ENCODE assay signal across 9 cellular contexts in the genomic region with DNA sequence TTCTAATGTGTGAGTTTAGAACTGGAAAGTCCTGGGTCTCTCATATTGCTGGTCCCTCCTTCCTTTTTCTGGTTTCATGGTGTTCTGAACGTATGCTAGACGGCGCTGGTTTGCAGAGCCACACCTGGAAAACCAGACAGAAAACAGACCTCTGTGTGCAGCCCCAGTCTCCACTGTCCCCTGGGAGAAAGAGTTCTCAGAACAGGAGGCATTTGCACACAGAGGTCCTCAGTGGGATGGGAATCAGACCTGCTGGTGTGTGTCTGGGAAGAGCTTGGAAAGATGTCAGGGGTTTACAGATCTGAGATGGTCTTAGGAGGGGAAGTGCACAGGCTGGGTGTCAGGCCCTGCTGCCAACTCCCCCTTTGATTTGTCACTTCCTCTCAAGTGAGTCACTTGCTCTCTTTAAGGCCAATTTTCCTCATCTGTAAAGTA. TPM values are rescaled to one million over a fixed set of nuclear protein-coding genes. Genes with fewer than 3 reads are reported as not detected.
DNase-seq lines count a peak whose midpoint lies in the region; ATAC-seq and TF ChIP-seq lines count a peak whose summit lies in the region.
"Had no signal": no experiment of that assay in that cellular context is flagged by ENCODE, and none has a peak within 500 bp of the region (broad histone marks: within the 10 kb centered on the region; RNA-seq: fewer than 3 reads in every experiment).

No MANE protein-coding gene starts in this region.

- no peak overlapping the region for H3K4me2 ChIP-seq in SK-N-SH
- H3K4me2 ChIP-seq in Karpas-422 (ENCODE audit: low read depth, low read length, poor library complexity, severe bottlenecking): peak overlapping the region; percentile 30

- H3K27me3 ChIP-seq in SK-N-SH (ENCODE audit: insufficient read depth): no peaks in the 10 kb centered on the region; the same call in 1 of the 2 replicates
- no peaks in the 10 kb centered on the region; the same call in 1 of the 2 replicates for H3K27me3 ChIP-seq in Karpas-422 (ENCODE audit: low read length)
- H3K27me3 ChIP-seq in H7 (ENCODE audit: control insufficient read depth, insufficient read depth, low read length): no peaks in the 10 kb centered on the region
- H3K27me3 ChIP-seq: SJCRH30 had no signal

- H3K4me3 ChIP-seq in SK-N-SH (ENCODE audit: low read depth in 2 of 2, low read length in 1 of 2) (no peak overlapping the region), Karpas-422 (ENCODE audit: low read length) (peak overlapping the region; percentile 0; the same call in 1 of the 2 replicates), mucosa of descending colon (no peak overlapping the region), H7 (ENCODE audit: insufficient read depth, low read depth, low read length) (no peak overlapping the region)
- H3K4me3 ChIP-seq: SJCRH30 had no signal

- H3K27me3 Mint-ChIP-seq in activated T-cell treated with anti-CD3 and anti-CD28 coated beads, Interleukin-2, amount 50 U/mL, for 24 hours: no peaks in the 10 kb centered on the region

- ATAC-seq in SK-N-SH treated with all-trans-retinoic acid at 6 μM for 48 hours: no peak; the same call in 1 of the 3 replicates
- ATAC-seq in mucosa of descending colon: peak; percentile 25
- no peak for ATAC-seq in omental fat pad (ENCODE audit: low FRiP score)

- CTCF ChIA-PET in SK-N-SH (lab: Yijun Ruan, JAX): interaction anchor here (0.9 kb wide), 1 partner anchor 164 kb away, joined by 3 read pairs; no protein-coding TSS in a partner anchor
- CTCF ChIA-PET in RWPE1 (lab: Yijun Ruan, JAX): no interaction called here

- intact Hi-C loops in mucosa of descending colon (cut with DNase I, micrococcal nuclease): no loop called here

- no peak for TF ChIP-seq CTCF in SK-N-SH (IDR thresholded peaks at IDR 0.05)
- no peak for TF ChIP-seq CTCF in mucosa of descending colon (IDR thresholded peaks at IDR 0.05)
- TF ChIP-seq CTCF in omental fat pad (IDR thresholded peaks at IDR 0.05): no peak
- no peak for TF ChIP-seq CTCF in RWPE1 (conservative IDR thresholded peaks at IDR 0.05; ENCODE audit: low read depth)

- no peaks in the 10 kb centered on the region for H4K20me1 ChIP-seq in SK-N-SH (ENCODE audit: insufficient read depth)
- H4K20me1 ChIP-seq in Karpas-422 (ENCODE audit: insufficient read depth, low read depth, low read length): no peaks in the 10 kb centered on the region

- 73% methylated on average over 3 of the region's 3 CpGs for WGBS in SK-N-SH (ENCODE audit: low lambda C conversion rate)

- H3K4me3 Mint-ChIP-seq in activated T-cell treated with anti-CD3 and anti-CD28 coated beads, Interleukin-2, amount 50 U/mL, for 24 hours: no peak overlapping the region

- H3K9me2 ChIP-seq in SK-N-SH (no peaks in the 10 kb centered on the region), Karpas-422 (replicated peaks; ENCODE audit: insufficient read depth, low read length) (no peaks in the 10 kb centered on the region)

- DNase-seq in SK-N-SH (no peak), Karpas-422 (peak; percentile 69), mucosa of descending colon (no peak), omental fat pad (ENCODE audit: low spot score) (no peak), H7 (no peak), RWPE1 (ENCODE audit: low spot score) (no peak)
- DNase-seq in activated T-cell treated with anti-CD3 and anti-CD28 coated beads, Interleukin-2, amount 50 U/mL, for 24 hours: peak; percentile 57
- DNase-seq: SJCRH30 had no signal

- TF ChIP-seq RAD21 in SK-N-SH (IDR thresholded peaks at IDR 0.05; ENCODE audit: low read length): no peak

- H2AFZ ChIP-seq in SK-N-SH (ENCODE audit: low read depth): no peak overlapping the region
- no peak overlapping the region for H2AFZ ChIP-seq in Karpas-422 (ENCODE audit: low read length)

- POLR2A ChIA-PET in SK-N-SH (lab: Yijun Ruan, JAX): interaction anchor here (1.9 kb wide), 1 partner anchor 9 kb away, joined by 4 read pairs; no protein-coding TSS in a partner anchor
- POLR2A ChIA-PET in RWPE1 (lab: Yijun Ruan, JAX; ENCODE audit: low non-redundant PET): no interaction called here

- H3K9ac ChIP-seq in SK-N-SH (no peak overlapping the region), Karpas-422 (ENCODE audit: low read length) (peak overlapping the region; percentile 23; the same call in 1 of the 2 replicates)

- H3K36me3 ChIP-seq in SK-N-SH (replicated peaks in 1 of 2; ENCODE audit: control insufficient read depth in 1 of 2, insufficient read depth in 2 of 2, low read length in 1 of 2) (no peaks in the 10 kb centered on the region), Karpas-422 (ENCODE audit: insufficient read depth, low read length) (no peaks in the 10 kb centered on the region), mucosa of descending colon (ENCODE audit: low read depth) (no peaks in the 10 kb centered on the region), H7 (replicated peaks; ENCODE audit: control insufficient read depth, insufficient read depth, low read length) (no peaks in the 10 kb centered on the region)
- H3K36me3 ChIP-seq: SJCRH30 had no signal

- TF ChIP-seq EP300 in SK-N-SH (IDR thresholded peaks at IDR 0.05; ENCODE audit: borderline replicate concordance in 1 of 2, low read depth in 1 of 2, low read length in 1 of 2): no peak

- H3K79me2 ChIP-seq in SK-N-SH (ENCODE audit: insufficient read depth): no peaks in the 10 kb centered on the region
- H3K79me2 ChIP-seq in Karpas-422 (ENCODE audit: low read length): no peaks in the 10 kb centered on the region

- H3K4me1 ChIP-seq in SK-N-SH (ENCODE audit: control insufficient read depth in 1 of 2, insufficient read depth in 2 of 2, low read depth in 1 of 2, low read length in 1 of 2): no peaks in the 10 kb centered on the region
- H3K4me1 ChIP-seq in Karpas-422 (ENCODE audit: low read length): peaks cover 53% of the 10 kb centered on the region
- no peaks in the 10 kb centered on the region for H3K4me1 ChIP-seq in mucosa of descending colon (ENCODE audit: low read depth)
- H3K4me1 ChIP-seq: SJCRH30 had no signal

- H3K27ac ChIP-seq in SK-N-SH (ENCODE audit: low read depth in 2 of 2, low read length in 1 of 2) (no peak overlapping the region), Karpas-422 (ENCODE audit: low read length) (peak overlapping the region; percentile 47), RWPE1 (no peak overlapping the region)
- H3K27ac ChIP-seq: SJCRH30 had no signal

- H3K9me3 ChIP-seq in SK-N-SH: no peaks in the 10 kb centered on the region
- H3K9me3 ChIP-seq in Karpas-422 (ENCODE audit: low read length): peaks cover 16% of the 10 kb centered on the region; the same call in 1 of the 2 replicates
- H3K9me3 ChIP-seq in mucosa of descending colon: peaks cover 10% of the 10 kb centered on the region
- H3K9me3 ChIP-seq: SJCRH30 had no signal

- peaks cover 15% of the 10 kb centered on the region for H3K36me3 Mint-ChIP-seq in activated T-cell treated with anti-CD3 and anti-CD28 coated beads, Interleukin-2, amount 50 U/mL, for 24 hours (ENCODE audit: low read depth)

- H3K4me1 Mint-ChIP-seq in activated T-cell treated with anti-CD3 and anti-CD28 coated beads, Interleukin-2, amount 50 U/mL, for 24 hours (ENCODE audit: low read depth): peaks cover 55% of the 10 kb centered on the region

- peak overlapping the region; percentile 92 for H3K27ac Mint-ChIP-seq in activated T-cell treated with anti-CD3 and anti-CD28 coated beads, Interleukin-2, amount 50 U/mL, for 24 hours

- peaks cover 20% of the 10 kb centered on the region for H3K9me3 Mint-ChIP-seq in activated T-cell treated with anti-CD3 and anti-CD28 coated beads, Interleukin-2, amount 50 U/mL, for 24 hours

- H3F3A ChIP-seq in SK-N-SH (replicated peaks; ENCODE audit: insufficient read depth): no peaks in the 10 kb centered on the region

TF ChIP-seq in SK-N-SH, 30 proteins besides CTCF, POLR2A, EP300 and RAD21 (continues in another document):
- TF ChIP-seq TCF12 (IDR thresholded peaks at IDR 0.05): peak; percentile 18; the same call in 1 of the 2 replicates
- TF ChIP-seq, protein P1, sequence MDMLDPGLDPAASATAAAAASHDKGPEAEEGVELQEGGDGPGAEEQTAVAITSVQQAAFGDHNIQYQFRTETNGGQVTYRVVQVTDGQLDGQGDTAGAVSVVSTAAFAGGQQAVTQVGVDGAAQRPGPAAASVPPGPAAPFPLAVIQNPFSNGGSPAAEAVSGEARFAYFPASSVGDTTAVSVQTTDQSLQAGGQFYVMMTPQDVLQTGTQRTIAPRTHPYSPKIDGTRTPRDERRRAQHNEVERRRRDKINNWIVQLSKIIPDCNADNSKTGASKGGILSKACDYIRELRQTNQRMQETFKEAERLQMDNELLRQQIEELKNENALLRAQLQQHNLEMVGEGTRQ (IDR thresholded peaks at IDR 0.05; ENCODE audit: borderline replicate concordance, low read depth, low read length): no peak

TF ChIP-seq in SK-N-SH treated with all-trans-retinoic acid at 6 μM for 48 hours, 23 proteins besides CTCF, POLR2A, EP300 and RAD21:
- no peak for TF ChIP-seq TCF4 (CRISPR knock-in tag; IDR thresholded peaks at IDR 0.05; ENCODE audit: borderline replicate concordance)
TF ChIP-seq in SK-N-SH treated with all-trans-retinoic acid at 6 μM for 48 hours: peak in this region for 0.

RNA-seq across cellular contexts. Expression of gene MBP, which starts 14.9 kb away (rescaled TPM):
- polyA plus RNA-seq in SK-N-SH (2012; rRNA removed): 1.4 and 1.6 TPM in 2 replicates
- polyA plus RNA-seq in SK-N-SH (2012; cell fraction: cytosol; rRNA removed): 1.3 TPM in 2 replicates
- 2.6 TPM in 2 replicates for polyA plus RNA-seq in SK-N-SH (2012; cell fraction: nucleus; rRNA removed)
- 58.3 and 67.8 TPM in 2 replicates for total RNA-seq in Karpas-422 (2014; rRNA removed; shearing (Covaris generic); ENCODE audit: low replicate concordance)
- total RNA-seq in mucosa of descending colon (10 to 100 TPM; 37.9 to 48.5 (median 47.4) TPM), omental fat pad (10 to 100 TPM; 27.4 to 50.9 (median 36.0) TPM)
- total RNA-seq in H7 (2014; rRNA removed; shearing (Covaris generic)): 4.5 and 8.6 TPM in 2 replicates

Comparison
In these comparisons a context has a peak if more than half of its experiments do, and no peak if none do; other contexts are left out.
1. DNase-seq: peak in Karpas-422 (single experiment) and activated T-cell treated with anti-CD3 and anti-CD28 coated beads, Interleukin-2, amount 50 U/mL, for 24 hours (single experiment); none in SK-N-SH (single experiment), mucosa of descending colon (0 of 3), omental fat pad (single experiment), H7 (single experiment) and RWPE1 (single experiment).